8 cellular contexts compared by ENCODE assay signal in the genomic region with DNA sequence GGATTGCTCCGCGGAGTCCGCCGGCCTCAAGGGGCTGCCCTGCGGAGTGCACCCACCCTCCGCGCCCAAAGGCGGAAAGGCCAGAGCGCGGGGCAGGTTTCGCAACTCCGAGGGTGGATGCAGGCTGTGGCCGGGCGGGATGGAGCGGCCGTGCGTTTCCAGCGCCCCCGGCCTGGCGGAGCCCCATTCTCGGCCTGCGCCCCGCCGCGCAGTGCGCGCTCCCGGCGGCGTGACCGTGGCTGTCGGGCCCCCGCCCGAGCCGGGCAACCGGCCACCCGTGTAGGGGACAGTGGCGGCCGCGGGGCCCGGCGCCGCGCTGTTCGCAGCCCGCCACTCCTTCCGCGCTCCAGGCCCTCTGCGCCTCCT. TPM values are rescaled to one million over a fixed set of nuclear protein-coding genes. Genes with fewer than 3 reads are reported as not detected.
DNase-seq lines count a peak whose midpoint lies in the region; ATAC-seq, FAIRE-seq and TF ChIP-seq lines count a peak whose summit lies in the region.

No MANE protein-coding gene starts in this region.

- H3K4me3 ChIP-seq in pancreas, result peak overlapping the region; percentile 83 to 89 (median 86)

- H3K27ac Mint-ChIP-seq in activated CD8-positive, alpha-beta memory T cell treated with anti-CD3 and anti-CD28 coated beads, Interleukin-2, amount 10 ng/mL, durations not matched to agents 7 days and 5 days, result peak overlapping the region; percentile 96
- peak overlapping the region; percentile 92 for H3K27ac Mint-ChIP-seq in activated CD4-positive, alpha-beta memory T cell treated with anti-CD3 and anti-CD28 coated beads, Interleukin-2, amount 10 ng/mL, durations not matched to agents 7 days and 5 days

- no peak for FAIRE-seq in pancreas (lab: Jason Lieb, UNC)

- CTCF ChIA-PET in activated CD8-positive, alpha-beta memory T cell treated with anti-CD3 and anti-CD28 coated beads, Interleukin-2, amount 10 ng/mL, durations not matched to agents 7 days and 5 days (lab: Charles Lee), result interaction anchor here (1.0 to 1.9 kb wide), 5 partner anchors 13 to 540 kb away, joined by 3 to 4 read pairs (median 3); partner anchors contain the start of gene NOCT
- CTCF ChIA-PET in activated CD4-positive, alpha-beta memory T cell treated with anti-CD3 and anti-CD28 coated beads, Interleukin-2, amount 10 ng/mL, durations not matched to agents 7 days and 5 days (lab: Charles Lee), result interaction anchor here (0.8 to 5.0 kb wide), 6 partner anchors 23 to 260 kb away, joined by 3 to 22 read pairs (median 4); no protein-coding TSS in a partner anchor

- peaks cover 2% of the 10 kb centered on the region for H3K27me3 Mint-ChIP-seq in activated CD8-positive, alpha-beta memory T cell treated with anti-CD3 and anti-CD28 coated beads, Interleukin-2, amount 10 ng/mL, durations not matched to agents 7 days and 5 days
- H3K27me3 Mint-ChIP-seq in activated CD4-positive, alpha-beta memory T cell treated with anti-CD3 and anti-CD28 coated beads, Interleukin-2, amount 10 ng/mL, durations not matched to agents 7 days and 5 days, result no peaks in the 10 kb centered on the region

- peaks cover 63% of the 10 kb centered on the region for H3K4me1 Mint-ChIP-seq in activated CD8-positive, alpha-beta memory T cell treated with anti-CD3 and anti-CD28 coated beads, Interleukin-2, amount 10 ng/mL, durations not matched to agents 7 days and 5 days
- H3K4me1 Mint-ChIP-seq in activated CD4-positive, alpha-beta memory T cell treated with anti-CD3 and anti-CD28 coated beads, Interleukin-2, amount 10 ng/mL, durations not matched to agents 7 days and 5 days, result peaks cover 66% of the 10 kb centered on the region

- ATAC-seq in activated CD8-positive, alpha-beta memory T cell treated with anti-CD3 and anti-CD28 coated beads, Interleukin-2, amount 10 ng/mL, durations not matched to agents 7 days and 5 days, result peak; percentile 20
- peak; percentile 22 for ATAC-seq in HG03108 (IDR thresholded peaks at IDR 0.05; ENCODE audit: unreplicated experiment)
- ATAC-seq in pancreas, result peak; percentile 22 to 37 (median 29)

- no peak for DNase-seq in activated CD8-positive, alpha-beta memory T cell treated with anti-CD3 and anti-CD28 coated beads, Interleukin-2, amount 10 ng/mL, durations not matched to agents 7 days and 5 days
- DNase-seq in activated CD8-positive, alpha-beta memory T cell treated with anti-CD3 and anti-CD28 coated beads, Interleukin-2, amount 50 U/mL, for 48 hours, result no peak
- no peak for DNase-seq in activated CD4-positive, alpha-beta memory T cell treated with anti-CD3 and anti-CD28 coated beads, Interleukin-2, amount 10 ng/mL, durations not matched to agents 7 days and 5 days
- DNase-seq in globus pallidus (ENCODE audit: low spot score), result peak; percentile 41
- peak in 2 of 6 donors; percentile 47 to 48 for DNase-seq in pancreas
- no peak for DNase-seq in GM19240 (ENCODE audit: insufficient read length, low spot score)
- DNase-seq in DMS79 (lab: John Stamatoyannopoulos, UW), result no peak

- TF ChIP-seq CTCF in pancreas (IDR thresholded peaks at IDR 0.05), result no peak

- 0% methylated on average over 16 to 49 of the region's 49 CpGs for WGBS in pancreas, 2 donors

- H3K4me3 Mint-ChIP-seq in activated CD8-positive, alpha-beta memory T cell treated with anti-CD3 and anti-CD28 coated beads, Interleukin-2, amount 10 ng/mL, durations not matched to agents 7 days and 5 days, result peak overlapping the region; percentile 94
- H3K4me3 Mint-ChIP-seq in activated CD4-positive, alpha-beta memory T cell treated with anti-CD3 and anti-CD28 coated beads, Interleukin-2, amount 10 ng/mL, durations not matched to agents 7 days and 5 days, result peak overlapping the region; percentile 98

- H3K9me3 ChIP-seq in pancreas, result no peaks in the 10 kb centered on the region

- no peaks in the 10 kb centered on the region for H3K9me3 Mint-ChIP-seq in activated CD8-positive, alpha-beta memory T cell treated with anti-CD3 and anti-CD28 coated beads, Interleukin-2, amount 10 ng/mL, durations not matched to agents 7 days and 5 days (ENCODE audit: low read depth)
- H3K9me3 Mint-ChIP-seq in activated CD4-positive, alpha-beta memory T cell treated with anti-CD3 and anti-CD28 coated beads, Interleukin-2, amount 10 ng/mL, durations not matched to agents 7 days and 5 days, result no peaks in the 10 kb centered on the region

- no peaks in the 10 kb centered on the region for H3K36me3 Mint-ChIP-seq in activated CD8-positive, alpha-beta memory T cell treated with anti-CD3 and anti-CD28 coated beads, Interleukin-2, amount 10 ng/mL, durations not matched to agents 7 days and 5 days
- peaks cover 9% of the 10 kb centered on the region for H3K36me3 Mint-ChIP-seq in activated CD4-positive, alpha-beta memory T cell treated with anti-CD3 and anti-CD28 coated beads, Interleukin-2, amount 10 ng/mL, durations not matched to agents 7 days and 5 days (ENCODE audit: low read depth)

- no peaks in the 10 kb centered on the region for H3K27me3 ChIP-seq in pancreas

- peak overlapping the region; percentile 96 to 99 (median 98) for H3K27ac ChIP-seq in pancreas

- POLR2A ChIA-PET in activated CD4-positive, alpha-beta memory T cell treated with anti-CD3 and anti-CD28 coated beads, Interleukin-2, amount 10 ng/mL, durations not matched to agents 7 days and 5 days (lab: Charles Lee), result interaction anchor here (0.9 to 3.4 kb wide), 16 partner anchors 7 to 540 kb away, joined by 3 to 31 read pairs (median 6); partner anchors contain the start of genes MGST2, NAA15, NDUFC1 and RAB33B

- intact Hi-C loops in pancreas (cut with DNase I), result no loop called here

- no peaks in the 10 kb centered on the region for H3K36me3 ChIP-seq in pancreas

- peaks cover 26 to 57% (median 30%) of the 10 kb centered on the region in 3 donors for H3K4me1 ChIP-seq in pancreas

RNA-seq across cellular contexts. Expression of gene SETD7, which starts 0.3 kb away (rescaled TPM):
- 10 to 100 TPM; 10.8 to 13.8 TPM for total RNA-seq in activated CD8-positive, alpha-beta memory T cell treated with anti-CD3 and anti-CD28 coated beads, Interleukin-2, amount 10 ng/mL, durations not matched to agents 7 days and 5 days
- total RNA-seq in activated CD4-positive, alpha-beta memory T cell treated with anti-CD3 and anti-CD28 coated beads, Interleukin-2, amount 10 ng/mL, durations not matched to agents 7 days and 5 days, result 10 to 100 TPM; 16.0 to 17.7 TPM
- 10 to 100 TPM; 14.5 to 25.1 (median 18.3) TPM for total RNA-seq in pancreas
- 1 to 10 TPM; 7.1 to 7.3 TPM for polyA plus RNA-seq in pancreas
